15 cellular contexts compared by ENCODE assay signal in genomic region chr3:100005670-100006393, GRCh38.
DNase-seq lines count a peak whose midpoint lies in the region; ATAC-seq and TF ChIP-seq lines count a peak whose summit lies in the region.
"Had no signal": no experiment of that assay in that cellular context is flagged by ENCODE, and none has a peak within 500 bp of the region (broad histone marks: within the 10 kb centered on the region; RNA-seq: fewer than 3 reads in every experiment).

No MANE protein-coding gene starts in this region.

- H3K36me3 Mint-ChIP-seq in chondrocyte (ENCODE audit: low read depth) = no peaks in the 10 kb centered on the region
- H3K36me3 Mint-ChIP-seq in nephron (ENCODE audit: low read depth) = no peaks in the 10 kb centered on the region

- H3K36me3 ChIP-seq in left ventricle myocardium inferior = no peaks in the 10 kb centered on the region
- H3K36me3 ChIP-seq in uterus = no peaks in the 10 kb centered on the region

- intact Hi-C loops in left ventricle myocardium inferior (cut with micrococcal nuclease) (no loop called here), left ventricle myocardium superior (cut with micrococcal nuclease) (no loop called here), uterus (cut with DNase I; ENCODE audit: low total_unique reads) (no loop called here)

- no peak overlapping the region for H3K4me3 ChIP-seq in left ventricle myocardium inferior
- no peak overlapping the region for H3K4me3 ChIP-seq in uterus

- no peaks in the 10 kb centered on the region for H3K27me3 Mint-ChIP-seq in chondrocyte (ENCODE audit: low read depth)
- no peaks in the 10 kb centered on the region for H3K27me3 Mint-ChIP-seq in nephron (ENCODE audit: low read depth)
- H3K27me3 Mint-ChIP-seq: activated CD8-positive, alpha-beta T cell treated with anti-CD3 and anti-CD28 coated beads for 36 hours; CD4-positive, alpha-beta memory T cell had no signal

- H3K4me1 Mint-ChIP-seq in chondrocyte (ENCODE audit: low read depth) (peaks cover 68% of the 10 kb centered on the region), nephron (peaks cover 51% of the 10 kb centered on the region)

- ATAC-seq in left ventricle myocardium superior = no peak
- ATAC-seq in GM18858 (IDR thresholded peaks at IDR 0.05; ENCODE audit: unreplicated experiment) = no peak
- ATAC-seq: activated CD8-positive, alpha-beta T cell treated with anti-CD3 and anti-CD28 coated beads for 36 hours had no signal

- TF ChIP-seq CTCF in left ventricle myocardium inferior (IDR thresholded peaks at IDR 0.05; ENCODE audit: borderline replicate concordance) = no peak
- no peak for TF ChIP-seq CTCF in chondrocyte (IDR thresholded peaks at IDR 0.05)
- no peak for TF ChIP-seq CTCF in nephron (IDR thresholded peaks at IDR 0.05; ENCODE audit: unreplicated experiment in 3 of 3)
- no peak for TF ChIP-seq CTCF in uterus (IDR thresholded peaks at IDR 0.05)

- DNase-seq in left ventricle myocardium inferior = no peak
- DNase-seq in left ventricle myocardium superior = no peak
- DNase-seq in chondrocyte (ENCODE audit: low spot score) = no peak
- DNase-seq in uterus = no peak
- DNase-seq in NCI-H1092 treated with DMSO at 0.1 percent for 48 hours (lab: John Stamatoyannopoulos, UW) = no peak
- no peak for DNase-seq in medulla oblongata (ENCODE audit: extremely low spot score)
- DNase-seq: activated CD8-positive, alpha-beta T cell treated with anti-CD3 and anti-CD28 coated beads for 36 hours; activated gamma-delta T cell treated with Interleukin-2 at 50 U/mL for 16 hours; CD4-positive, alpha-beta memory T cell; effector memory CD4-positive, alpha-beta T cell; NCI-H1417 treated with DMSO at 0.1 percent for 48 hours; NCI-H345; posterior cingulate gyrus had no signal

- peaks cover 82% of the 10 kb centered on the region for H3K4me1 ChIP-seq in left ventricle myocardium inferior
- H3K4me1 ChIP-seq in uterus = peaks cover 0 to 8% of the 10 kb centered on the region in 2 donors

- peak overlapping the region; percentile 3 for H3K27ac Mint-ChIP-seq in chondrocyte (ENCODE audit: unreplicated experiment)
- peak overlapping the region in 2 of 3 experiments; percentile 65 to 77 for H3K27ac Mint-ChIP-seq in nephron
- H3K27ac Mint-ChIP-seq: activated CD8-positive, alpha-beta T cell treated with anti-CD3 and anti-CD28 coated beads for 36 hours; CD4-positive, alpha-beta memory T cell had no signal

- H3K9me3 ChIP-seq in left ventricle myocardium inferior (replicated peaks) (no peaks in the 10 kb centered on the region), uterus (no peaks in the 10 kb centered on the region)

- H3K9me3 Mint-ChIP-seq in chondrocyte (ENCODE audit: low read depth) (no peaks in the 10 kb centered on the region), nephron (no peaks in the 10 kb centered on the region)
- H3K9me3 Mint-ChIP-seq: activated CD8-positive, alpha-beta T cell treated with anti-CD3 and anti-CD28 coated beads for 36 hours; CD4-positive, alpha-beta memory T cell had no signal

- no peak overlapping the region for H3K4me3 Mint-ChIP-seq in chondrocyte (ENCODE audit: unreplicated experiment)
- no peak overlapping the region for H3K4me3 Mint-ChIP-seq in nephron
- H3K4me3 Mint-ChIP-seq: activated CD8-positive, alpha-beta T cell treated with anti-CD3 and anti-CD28 coated beads for 36 hours; CD4-positive, alpha-beta memory T cell had no signal

- no peaks in the 10 kb centered on the region for H3K27me3 ChIP-seq in left ventricle myocardium inferior (ENCODE audit: low read depth)
- no peaks in the 10 kb centered on the region for H3K27me3 ChIP-seq in uterus

- TF ChIP-seq POLR2A in uterus (IDR thresholded peaks at IDR 0.05) = no peak

- H3K27ac ChIP-seq in left ventricle myocardium inferior (replicated peaks) (peak overlapping the region; percentile 71), uterus (peak overlapping the region; percentile 42 to 81)
